Comparison of ENCODE assay signal across 5 cellular contexts in the genomic region with DNA sequence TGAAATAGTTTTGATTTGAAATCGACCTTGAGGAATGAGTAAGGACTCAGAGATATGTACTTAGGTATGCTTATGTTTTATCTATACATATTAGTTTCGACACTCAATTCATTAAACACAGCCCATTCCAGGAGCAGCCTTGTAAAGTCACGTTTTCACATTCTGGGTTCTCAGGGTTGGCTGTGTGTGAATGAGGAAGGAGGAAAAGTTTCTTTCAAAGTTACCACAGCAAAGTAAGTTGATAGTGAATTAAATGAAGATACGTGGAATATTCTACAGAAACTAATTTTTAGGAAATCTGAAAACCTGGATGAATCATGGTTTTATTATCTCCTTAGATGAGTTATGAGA.
"Had no signal": no experiment of that assay in that cellular context is flagged by ENCODE, and none has a peak within 500 bp of the region (broad histone marks: within the 10 kb centered on the region; RNA-seq: fewer than 3 reads in every experiment).

No MANE protein-coding gene starts in this region.

- H3K9me3 Mint-ChIP-seq: H9 had no signal

- H2AFZ ChIP-seq: GM23248 had no signal

- ATAC-seq: K562 had no signal

- H3K27ac Mint-ChIP-seq: H9 had no signal

- DNase-seq: GM23248, H9, HCEC 1CT, IMR-90 had no signal

- H3K4me3 Mint-ChIP-seq: H9 had no signal

- H3K27ac ChIP-seq: GM23248 had no signal

- H3K4me3 ChIP-seq: GM23248, K562 had no signal

- H3K4me1 Mint-ChIP-seq: H9 had no signal
